8 cellular contexts compared by ENCODE assay signal in genomic region chr11:110711776-110712642, GRCh38. TPM values are rescaled to one million over a fixed set of nuclear protein-coding genes. Genes with fewer than 3 reads are reported as not detected.
A peak's percentile ranks its signal among the peaks of the same experiment; 100 is the strongest.
DNase-seq lines count a peak whose midpoint lies in the region; ATAC-seq and TF ChIP-seq lines count a peak whose summit lies in the region.

ARHGAP20 (minus strand) TSS chr11:110712437; CDS start chr11:110712231, 206 bp downstream.

- CTCF ChIA-PET in A673 (lab: Charles Lee) = interaction anchor here (0.5 to 0.6 kb wide), 2 partner anchors 413 to 571 kb away, joined by 4 read pairs; no protein-coding TSS in a partner anchor

- H3K36me3 ChIP-seq in A673 (ENCODE audit: insufficient read depth, low read length, poor library complexity, severe bottlenecking) (no peaks in the 10 kb centered on the region), muscle layer of colon (ENCODE audit: insufficient read depth, low read length) (no peaks in the 10 kb centered on the region)

- peak within 1 kb of the TSS; percentile 52 for H3K27ac ChIP-seq in A673 (ENCODE audit: low read depth, low read length, poor library complexity, severe bottlenecking)
- peak within 1 kb of the TSS; percentile 63 for H3K27ac ChIP-seq in muscle layer of colon (ENCODE audit: low read depth, low read length)

- DNase-seq in A673 (ENCODE audit: low spot score) (peak; percentile 91), NCI-H2227 (lab: John Stamatoyannopoulos, UW; ENCODE audit: unreplicated experiment) (peak; percentile 81), fibroblast of gingiva (ENCODE audit: low read depth) (peak; percentile 59), superior temporal gyrus (ENCODE audit: extremely low spot score) (peak; percentile 27)
- peak in 2 of 3 experiments; percentile 11 to 52 for DNase-seq in activated CD8-positive, alpha-beta memory T cell treated with anti-CD3 and anti-CD28 coated beads for 48 hours (ENCODE audit: low read depth in 2 of 3, low spot score in 2 of 3)

- H3K4me3 ChIP-seq in A673 (ENCODE audit: low read depth, low read length, poor library complexity, severe bottlenecking) (peak within 1 kb of the TSS; percentile 76), muscle layer of colon (ENCODE audit: low read depth in 1 of 2, low read length in 2 of 2) (peak within 1 kb of the TSS; percentile 77 to 79)

- peak; percentile 40 for ATAC-seq in GM18520 (IDR thresholded peaks at IDR 0.05; ENCODE audit: unreplicated experiment)
- ATAC-seq in HG03025 (IDR thresholded peaks at IDR 0.05; ENCODE audit: low FRiP score, unreplicated experiment) = peak; percentile 76

- H3K4me1 ChIP-seq in A673 (ENCODE audit: insufficient read depth, low read length, poor library complexity, severe bottlenecking) (no peaks in the 10 kb centered on the region), muscle layer of colon (ENCODE audit: insufficient read depth, low read length) (peaks cover 4% of the 10 kb centered on the region)

- peak within 1 kb of the TSS; percentile 6 for H3K9ac ChIP-seq in muscle layer of colon (ENCODE audit: low read length)

- no peaks in the 10 kb centered on the region for H3K9me3 ChIP-seq in A673 (ENCODE audit: low read depth, low read length, poor library complexity, severe bottlenecking)
- H3K9me3 ChIP-seq in muscle layer of colon (ENCODE audit: low read length) = no peaks in the 10 kb centered on the region

- BruUV-seq in A673 (replicated peaks; lab: Mats Ljungman, UMichigan) = no TSS peak

- H3K27me3 ChIP-seq in A673 (replicated peaks; ENCODE audit: insufficient read depth, low read depth, low read length, poor library complexity) (no peaks in the 10 kb centered on the region), muscle layer of colon (ENCODE audit: control insufficient read depth in 1 of 2, insufficient read depth in 2 of 2, low read length in 2 of 2) (no peaks in the 10 kb centered on the region)

- POLR2A ChIA-PET in A673 (lab: Charles Lee; ENCODE audit: low non-redundant PET) = interaction anchor here (0.8 kb wide), 1 partner anchor 520 kb away, joined by 7 read pairs; no protein-coding TSS in a partner anchor

- intact Hi-C loops in A673 (cut with micrococcal nuclease; ENCODE audit: unreplicated experiment) = loop anchor here (5.0 to 10.0 kb wide), 2 partner anchors 265 to 713 kb away; no protein-coding TSS in a partner anchor

- no peak for TF ChIP-seq CTCF in A673 (conservative IDR thresholded peaks at IDR 0.05; ENCODE audit: low read depth, low read length)

RNA-seq across cellular contexts. Expression of gene ARHGAP20, which starts in this region (rescaled TPM):
- total RNA-seq in A673 (2021) = 7.9 and 8.4 TPM in 2 replicates

Comparison
In these comparisons a context has a peak if more than half of its experiments do, and no peak if none do; other contexts are left out.
1. Peak in every context shown above with its lines: DNase-seq, ATAC-seq, H3K4me3 ChIP-seq and H3K27ac ChIP-seq.
2. DNase-seq: peak in every context shown above with its lines; median percentile 91 in A673; 81 in NCI-H2227; 59 in fibroblast of gingiva; 32 in activated CD8-positive, alpha-beta memory T cell treated with anti-CD3 and anti-CD28 coated beads for 48 hours; 27 in superior temporal gyrus.